ENCODE assay signal across 1 cellular context in the genomic region with DNA sequence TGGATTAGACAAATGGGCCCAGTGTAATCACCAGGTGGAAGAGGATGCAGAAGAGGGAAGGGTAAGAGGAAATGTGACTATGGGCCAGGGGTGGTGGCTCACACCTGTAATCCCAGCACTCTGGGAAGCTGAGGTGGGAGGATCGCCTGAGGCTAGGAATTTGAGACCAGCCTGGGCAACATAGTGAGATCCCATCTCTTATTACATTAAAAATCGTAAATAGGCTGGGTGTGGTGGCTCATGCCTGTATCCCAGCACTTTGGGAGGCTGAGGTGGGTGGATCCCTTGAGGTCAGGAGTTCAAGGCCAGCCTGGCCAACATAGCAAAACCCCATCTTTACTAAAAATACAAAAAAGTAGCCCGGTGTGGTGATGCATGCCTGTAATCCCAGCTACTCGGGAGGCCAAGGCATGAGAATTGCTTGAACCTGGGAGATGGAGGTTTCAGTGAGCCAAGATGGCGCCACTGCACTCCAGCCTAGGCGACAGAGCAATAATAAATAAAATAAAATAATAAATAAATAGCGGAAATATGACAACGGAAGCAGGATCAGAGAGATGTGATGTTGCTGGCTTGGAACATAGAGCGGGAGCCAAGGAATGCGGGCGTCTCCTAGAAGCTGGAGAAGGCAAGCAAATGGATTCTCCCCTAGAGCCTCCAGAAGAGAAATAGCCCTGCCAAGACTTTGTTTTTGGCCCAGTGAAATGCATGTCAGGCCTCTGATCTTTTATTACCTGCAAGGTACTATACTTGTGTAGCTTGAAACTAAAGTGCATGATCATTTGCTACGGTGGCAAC.
TF ChIP-seq lines count a peak whose summit lies in the region.

No MANE protein-coding gene starts in this region.

TF ChIP-seq in K562, 482 proteins besides CTCF, POLR2A, EP300 and RAD21:
- TF ChIP-seq ZNF121 (CRISPR knock-in tag; conservative IDR thresholded peaks at IDR 0.05): 0 out of 2 replicates have a peak, but pooled peaks have one; percentile 19
